In the genomic region with DNA sequence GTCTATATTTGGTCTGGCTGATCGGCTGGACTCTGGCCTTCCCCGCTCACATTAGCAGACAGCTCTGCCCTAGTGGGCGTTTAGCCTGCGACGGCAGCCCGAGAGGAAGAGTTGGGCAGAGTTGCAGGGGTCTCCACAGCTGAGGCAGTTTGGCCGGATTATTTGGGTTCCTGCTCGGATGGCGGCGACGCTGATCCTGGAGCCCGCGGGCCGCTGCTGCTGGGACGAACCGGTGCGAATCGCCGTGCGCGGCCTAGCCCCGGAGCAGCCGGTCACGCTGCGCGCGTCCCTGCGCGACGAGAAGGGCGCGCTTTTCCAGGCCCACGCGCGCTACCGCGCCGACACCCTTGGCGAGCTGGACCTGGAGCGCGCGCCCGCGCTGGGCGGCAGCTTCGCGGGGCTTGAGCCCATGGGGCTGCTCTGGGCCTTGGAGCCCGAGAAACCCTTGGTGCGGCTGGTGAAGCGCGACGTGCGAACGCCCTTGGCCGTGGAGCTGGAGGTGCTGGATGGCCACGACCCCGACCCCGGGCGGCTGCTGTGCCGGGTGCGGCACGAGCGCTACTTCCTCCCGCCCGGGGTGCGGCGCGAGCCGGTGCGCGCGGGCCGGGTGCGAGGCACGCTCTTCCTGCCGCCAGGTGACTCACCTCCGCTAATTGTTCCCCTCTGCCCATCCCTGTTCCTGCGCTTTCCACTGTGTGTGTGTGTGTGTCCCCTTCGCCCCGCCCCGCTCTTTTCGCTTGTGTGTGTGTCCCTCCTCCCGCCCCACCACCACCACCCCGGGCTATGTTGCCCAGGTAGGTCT, we compare ENCODE assay signal across 8 cellular contexts. TPM values are rescaled to one million over a fixed set of nuclear protein-coding genes. Genes with fewer than 3 reads are reported as not detected.
A peak's percentile ranks its signal among the peaks of the same experiment; 100 is the strongest.
DNase-seq lines count a peak whose midpoint lies in the region; TF ChIP-seq lines count a peak whose summit lies in the region.
"Not testable (repeated sequence)": the region's sequence is repeated elsewhere in the genome, so short reads cannot be mapped to it uniquely, and the experiment has no call there.

No MANE protein-coding gene starts in this region.

- not testable (repeated sequence) for H3K79me2 ChIP-seq in GM23248 (ENCODE audit: insufficient read depth); smooth muscle cell (ENCODE audit: low read depth)

- H3K9me3 ChIP-seq in A673 (ENCODE audit: low read depth, low read length, poor library complexity, severe bottlenecking); GM23248 (ENCODE audit: low read depth); left ventricle myocardium inferior (replicated peaks); mononuclear cell (ENCODE audit: low read depth, low read length); smooth muscle cell (replicated peaks; ENCODE audit: low read depth): not testable (repeated sequence)

- H3F3A ChIP-seq in GM23248 (ENCODE audit: insufficient read depth) = peaks cover 11% of the 10 kb centered on the region
- not testable (repeated sequence) for H3F3A ChIP-seq in smooth muscle cell (ENCODE audit: low read depth)

- CTCF ChIA-PET in A673 (lab: Charles Lee) = interaction anchor here (0.6 to 0.8 kb wide), 4 partner anchors 29 to 97 kb away, joined by 3 read pairs; a partner anchor contains a TSS

- intact Hi-C loops in A673 (cut with micrococcal nuclease; ENCODE audit: unreplicated experiment); left ventricle myocardium inferior (cut with micrococcal nuclease): not testable (repeated sequence)

- POLR2A ChIA-PET in A673 (lab: Charles Lee; ENCODE audit: low non-redundant PET) = interaction anchor here (0.6 kb wide), 1 partner anchor 30 kb away, joined by 10 read pairs; no protein-coding TSS in a partner anchor

- TF ChIP-seq CTCF in A673 (conservative IDR thresholded peaks at IDR 0.05; ENCODE audit: low read depth, low read length); left ventricle myocardium inferior (IDR thresholded peaks at IDR 0.05; ENCODE audit: borderline replicate concordance); smooth muscle cell (IDR thresholded peaks at IDR 0.05; ENCODE audit: borderline replicate concordance, insufficient read depth, poor library complexity, severe bottlenecking): not testable (repeated sequence)

- peak; percentile 18 for DNase-seq in A673 (ENCODE audit: low spot score)
- DNase-seq in GM23248 = peak; percentile 82
- peak; percentile 3 to 56 for DNase-seq in NCI-H526 (lab: John Stamatoyannopoulos, UW)
- peak; percentile 24 for DNase-seq in activated CD8-positive, alpha-beta memory T cell treated with anti-CD3 and anti-CD28 coated beads, Interleukin-2, amount 50 U/mL, for 4 hours
- peak; percentile 44 for DNase-seq in cerebellum (ENCODE audit: low spot score)
- peak; percentile 43 for DNase-seq in left ventricle myocardium inferior
- DNase-seq in smooth muscle cell (lab: John Stamatoyannopoulos, UW; ENCODE audit: unreplicated experiment) = not testable (repeated sequence)

- H4K20me1 ChIP-seq in GM23248 (ENCODE audit: insufficient read depth); smooth muscle cell (ENCODE audit: low read depth): not testable (repeated sequence)

- BruUV-seq in A673 (replicated peaks; lab: Mats Ljungman, UMichigan) = not testable (repeated sequence)

- not testable (repeated sequence) for H3K27me3 ChIP-seq in A673 (replicated peaks; ENCODE audit: insufficient read depth, low read depth, low read length, poor library complexity); GM23248 (replicated peaks; ENCODE audit: insufficient read depth); left ventricle myocardium inferior (ENCODE audit: low read depth); mononuclear cell (ENCODE audit: insufficient read depth, low read length); smooth muscle cell (ENCODE audit: low read depth)

- in situ Hi-C loops in GM23248 (cut with MboI) = not testable (repeated sequence)

- H3K4me1 ChIP-seq in A673 (ENCODE audit: insufficient read depth, low read length, poor library complexity, severe bottlenecking) (peaks cover 11% of the 10 kb centered on the region), left ventricle myocardium inferior (peaks cover 28% of the 10 kb centered on the region), mononuclear cell (ENCODE audit: insufficient read depth, low read length) (peaks cover 13% of the 10 kb centered on the region)
- H3K4me1 ChIP-seq in GM23248 (ENCODE audit: insufficient read depth); smooth muscle cell (ENCODE audit: low read depth): not testable (repeated sequence)

- H3K36me3 ChIP-seq in A673 (ENCODE audit: insufficient read depth, low read length, poor library complexity, severe bottlenecking); GM23248 (ENCODE audit: low read depth); left ventricle myocardium inferior; smooth muscle cell (ENCODE audit: low read depth): not testable (repeated sequence)

- WGBS in GM23248 (ENCODE audit: low coverage in 1 of 2, low lambda C conversion rate in 2 of 2, missing lambda C conversion rate in 2 of 2), 2 experiments = 2 to 3% methylated on average over 42 to 49 of the region's 84 CpGs
- 2% methylated on average over 36 of the region's 84 CpGs for WGBS in smooth muscle cell (ENCODE audit: low lambda C conversion rate)

- peak overlapping the region; percentile 84 for H3K9ac ChIP-seq in GM23248
- H3K9ac ChIP-seq in smooth muscle cell (ENCODE audit: low read depth) = not testable (repeated sequence)

- H3K4me3 ChIP-seq in A673 (ENCODE audit: low read depth, low read length, poor library complexity, severe bottlenecking) (peak overlapping the region; percentile 52), GM23248 (peak overlapping the region; percentile 68), left ventricle myocardium inferior (peak overlapping the region; percentile 71), mononuclear cell (ENCODE audit: low read length) (peak overlapping the region; percentile 8), smooth muscle cell (peak overlapping the region; percentile 50)

- H2AFZ ChIP-seq in GM23248 (peak overlapping the region; percentile 81), smooth muscle cell (ENCODE audit: low read depth) (peak overlapping the region; percentile 58)

- H3K4me2 ChIP-seq in GM23248 (ENCODE audit: unreplicated experiment) (peak overlapping the region; percentile 75), smooth muscle cell (peak overlapping the region; percentile 80)

- H3K9me2 ChIP-seq in GM23248 (ENCODE audit: insufficient read depth) = not testable (repeated sequence)

- not testable (repeated sequence) for H3K27ac ChIP-seq in A673 (ENCODE audit: low read depth, low read length, poor library complexity, severe bottlenecking)
- peak overlapping the region; percentile 85 for H3K27ac ChIP-seq in GM23248
- peak overlapping the region; percentile 88 for H3K27ac ChIP-seq in left ventricle myocardium inferior (replicated peaks)
- H3K27ac ChIP-seq in smooth muscle cell (ENCODE audit: low read depth) = peak overlapping the region; percentile 35

RNA-seq across cellular contexts. Expression of a gene that starts 0.5 kb away (rescaled TPM):
- total RNA-seq in A673 (2021) = 8.6 and 10.6 TPM in 2 replicates
- total RNA-seq in GM23248 (2014; rRNA removed; shearing (Covaris generic)) = 5.7 and 10.7 TPM in 2 replicates
- 9.7 and 12.4 TPM in 2 replicates for polyA plus RNA-seq in GM23248 (2016; fragmentation: Nextera tagmentation; extraction: Ambion mirVana)
- total RNA-seq in cerebellum = 1.5 TPM
- total RNA-seq in left ventricle myocardium inferior = 20.3 TPM
- total RNA-seq in mononuclear cell = 0.73 TPM
- total RNA-seq in smooth muscle cell = 7.9 and 13.1 TPM in 2 replicates
- polyA plus RNA-seq in smooth muscle cell = 4.3 and 7.3 TPM in 2 replicates

RNA-seq across cellular contexts. Expression of a gene that starts 21.3 kb away (rescaled TPM):
- total RNA-seq in A673 (2021) (not detected in 2 replicates), cerebellum (1.4 TPM), left ventricle myocardium inferior (0.38 TPM), mononuclear cell (0.10 TPM), smooth muscle cell (not detected in 2 replicates)
- 0.32 TPM in 1 of 2 replicates, not detected in the other for total RNA-seq in GM23248 (2014; rRNA removed; shearing (Covaris generic))
- polyA plus RNA-seq in GM23248 (2016; fragmentation: Nextera tagmentation; extraction: Ambion mirVana) (0.16 and 0.43 TPM in 2 replicates), smooth muscle cell (0.19 and 0.51 TPM in 2 replicates)

RNA-seq across cellular contexts. Expression of a gene that starts 31.6 kb away (rescaled TPM):
- total RNA-seq in A673 (2021) (34.2 and 47.7 TPM in 2 replicates), cerebellum (19.3 TPM), left ventricle myocardium inferior (191 TPM), mononuclear cell (12.9 TPM), smooth muscle cell (12.1 and 14.7 TPM in 2 replicates)
- 67.5 and 77.2 TPM in 2 replicates for total RNA-seq in GM23248 (2014; rRNA removed; shearing (Covaris generic))
- polyA plus RNA-seq in GM23248 (2016; fragmentation: Nextera tagmentation; extraction: Ambion mirVana) (56.0 and 56.9 TPM in 2 replicates), smooth muscle cell (17.1 and 20.5 TPM in 2 replicates)

RNA-seq across cellular contexts. Expression of a gene that starts 46.7 kb away (rescaled TPM):
- 27.8 and 29.3 TPM in 2 replicates for total RNA-seq in A673 (2021)
- total RNA-seq in GM23248 (2014; rRNA removed; shearing (Covaris generic)) = 16.6 and 20.4 TPM in 2 replicates
- 7.9 and 8.1 TPM in 2 replicates for polyA plus RNA-seq in GM23248 (2016; fragmentation: Nextera tagmentation; extraction: Ambion mirVana)
- 18.6 TPM for total RNA-seq in cerebellum
- 8.1 TPM for total RNA-seq in left ventricle myocardium inferior
- 32.2 TPM for total RNA-seq in mononuclear cell
- 2.7 and 5.7 TPM in 2 replicates for total RNA-seq in smooth muscle cell
- polyA plus RNA-seq in smooth muscle cell = 7.9 and 10.6 TPM in 2 replicates

RNA-seq across cellular contexts. Expression of a gene that starts 54.2 kb away (rescaled TPM):
- 0.28 and 0.37 TPM in 2 replicates for total RNA-seq in A673 (2021)
- 0.38 and 1.5 TPM in 2 replicates for total RNA-seq in GM23248 (2014; rRNA removed; shearing (Covaris generic))
- polyA plus RNA-seq in GM23248 (2016; fragmentation: Nextera tagmentation; extraction: Ambion mirVana) = 1.3 and 1.6 TPM in 2 replicates
- 0.45 TPM for total RNA-seq in cerebellum
- total RNA-seq in left ventricle myocardium inferior = 0.77 TPM
- 0.42 TPM for total RNA-seq in mononuclear cell
- total RNA-seq in smooth muscle cell = 0.54 and 0.94 TPM in 2 replicates
- 0.52 and 1.0 TPM in 2 replicates for polyA plus RNA-seq in smooth muscle cell

Comparison
In these comparisons a context has a peak if more than half of its experiments do, and no peak if none do; other contexts are left out.
1. H3K4me3 ChIP-seq: peak in every context shown above with its lines; median percentile 71 in left ventricle myocardium inferior; 68 in GM23248; 52 in A673; 50 in smooth muscle cell; 8 in mononuclear cell.